9 cellular contexts compared by ENCODE assay signal in the genomic region with DNA sequence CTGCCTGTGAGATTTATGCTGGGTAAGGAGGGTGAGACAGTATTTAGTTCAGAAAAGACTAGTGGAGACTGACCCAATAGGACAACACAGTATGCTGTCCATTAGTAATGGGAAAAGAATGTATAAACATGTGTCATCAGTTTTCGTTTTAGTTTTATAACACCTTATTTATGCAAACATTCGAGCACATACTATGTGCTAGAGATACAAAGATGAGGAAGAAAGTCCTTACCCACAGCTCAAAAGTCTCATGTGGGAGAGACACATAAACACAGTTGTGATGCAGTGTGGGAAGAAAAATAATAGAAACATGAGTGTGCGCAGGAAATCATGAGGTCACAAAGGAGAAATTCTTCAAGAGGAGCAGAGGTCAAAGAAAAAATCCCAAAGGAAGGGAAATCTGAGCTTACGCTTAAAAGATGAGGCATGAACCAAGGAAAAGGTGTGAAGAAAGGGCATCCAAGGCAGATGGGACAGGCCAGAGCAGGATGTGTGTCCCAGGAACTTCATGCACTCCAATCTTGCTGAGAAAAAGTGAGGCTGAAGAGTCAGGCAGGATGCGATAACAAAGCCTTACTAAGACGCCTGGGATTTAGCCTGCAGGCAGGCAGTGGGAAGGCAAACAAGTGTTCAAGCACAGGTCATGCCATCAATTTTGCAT. TPM values are rescaled to one million over a fixed set of nuclear protein-coding genes. Genes with fewer than 3 reads are reported as not detected.
DNase-seq lines count a peak whose midpoint lies in the region; ATAC-seq and FAIRE-seq lines count a peak whose summit lies in the region.
"Had no signal": no experiment of that assay in that cellular context is flagged by ENCODE, and none has a peak within 500 bp of the region (broad histone marks: within the 10 kb centered on the region; RNA-seq: fewer than 3 reads in every experiment).

No MANE protein-coding gene starts in this region.

- H2BK15ac ChIP-seq in mesenchymal stem cell (ENCODE audit: low read depth, poor library complexity, severe bottlenecking): no peak overlapping the region

- H3K36me3 ChIP-seq in ectodermal cell (ENCODE audit: control insufficient read depth, insufficient read depth, low read length): peaks cover 21% of the 10 kb centered on the region
- H3K36me3 ChIP-seq in mesenchymal stem cell (ENCODE audit: control insufficient read depth in 1 of 2, insufficient read depth in 2 of 2, low read depth in 1 of 2, low read length in 2 of 2): peaks cover 10 to 31% of the 10 kb centered on the region in 2 experiments

- H3K4me2 ChIP-seq in mesenchymal stem cell (ENCODE audit: low read length, poor library complexity, severe bottlenecking): peak overlapping the region; percentile 12

- H3K14ac ChIP-seq in mesenchymal stem cell (ENCODE audit: low read length in 2 of 2): no peak overlapping the region

- peak overlapping the region; percentile 37 to 61 for H2BK12ac ChIP-seq in mesenchymal stem cell (ENCODE audit: low read length in 2 of 2)

- H3K9me3 ChIP-seq in ectodermal cell (ENCODE audit: control insufficient read depth, low read length): no peaks in the 10 kb centered on the region
- no peaks in the 10 kb centered on the region for H3K9me3 ChIP-seq in mesenchymal stem cell (ENCODE audit: control insufficient read depth, low read length)

- no peak overlapping the region for H2AK5ac ChIP-seq in mesenchymal stem cell (ENCODE audit: low read length, severe bottlenecking)

- H3K27me3 ChIP-seq in ectodermal cell (ENCODE audit: control insufficient read depth, insufficient read depth, low read length, poor library complexity, severe bottlenecking): no peaks in the 10 kb centered on the region
- H3K27me3 ChIP-seq in mesenchymal stem cell (ENCODE audit: control insufficient read depth in 1 of 2, insufficient read depth in 1 of 2, low read length in 2 of 2): no peaks in the 10 kb centered on the region

- H4K8ac ChIP-seq in mesenchymal stem cell (ENCODE audit: low read length): no peak overlapping the region

- H2AFZ ChIP-seq in mesenchymal stem cell (ENCODE audit: low read depth, low read length): no peak overlapping the region

- H2BK120ac ChIP-seq in mesenchymal stem cell (ENCODE audit: low read depth, low read length): peak overlapping the region; percentile 54

- H3K4me1 ChIP-seq in ectodermal cell (ENCODE audit: control insufficient read depth, insufficient read depth, low read length): no peaks in the 10 kb centered on the region
- peaks cover 8% of the 10 kb centered on the region for H3K4me1 ChIP-seq in mesenchymal stem cell (ENCODE audit: control insufficient read depth, insufficient read depth, low read depth, low read length)

- DNase-seq in 8988T (peak; percentile 33), HTR-8/SVneo (ENCODE audit: insufficient read length, low spot score) (peak; percentile 69), mesenchymal stem cell (peak; percentile 96), Right ventricle myocardium inferior (ENCODE audit: missing footprints) (no peak), NCI-H1436 treated with DMSO at 0.1 percent for 48 hours (lab: John Stamatoyannopoulos, UW) (no peak)

- H3K4ac ChIP-seq in mesenchymal stem cell (ENCODE audit: low read depth in 1 of 2, low read length in 2 of 2): peak overlapping the region in 1 of 2 experiments; percentile 47

- 87 to 91% methylated on average over 5 to 6 of the region's 6 CpGs for WGBS in ectodermal cell, 2 experiments
- WGBS in mesenchymal stem cell: under 1% methylated on average over 5 of the region's 6 CpGs

- intact Hi-C loops in Right ventricle myocardium inferior (cut with DNase I): no loop called here

- peak overlapping the region; percentile 61 to 68 for H3K18ac ChIP-seq in mesenchymal stem cell (ENCODE audit: low read depth in 1 of 2, low read length in 2 of 2)

- ATAC-seq in GM18517 (IDR thresholded peaks at IDR 0.05; ENCODE audit: unreplicated experiment) (no peak), HG03108 (IDR thresholded peaks at IDR 0.05; ENCODE audit: unreplicated experiment) (no peak), Right ventricle myocardium inferior (no peak)

- peak; percentile 38 for FAIRE-seq in HTR-8/SVneo (lab: Jason Lieb, UNC)
- FAIRE-seq: colon had no signal

- H3K4me3 ChIP-seq in ectodermal cell (ENCODE audit: insufficient read depth, low read depth, low read length) (no peak overlapping the region), mesenchymal stem cell (ENCODE audit: insufficient read depth in 1 of 2, low read depth in 1 of 2, low read length in 2 of 2) (no peak overlapping the region)

- no peak overlapping the region for H2BK5ac ChIP-seq in mesenchymal stem cell (ENCODE audit: low read depth, low read length, poor library complexity, severe bottlenecking)

- H3K9ac ChIP-seq in mesenchymal stem cell (ENCODE audit: low read length): peak overlapping the region; percentile 67

- H3K23ac ChIP-seq in mesenchymal stem cell (ENCODE audit: low read length in 2 of 2): no peak overlapping the region

- H3K27ac ChIP-seq in ectodermal cell (ENCODE audit: insufficient read depth, low read depth, low read length, poor library complexity, severe bottlenecking) (peak overlapping the region; percentile 36), mesenchymal stem cell (ENCODE audit: low read length, poor library complexity, severe bottlenecking) (peak overlapping the region; percentile 93)

- H4K91ac ChIP-seq in mesenchymal stem cell (ENCODE audit: low read length): peak overlapping the region; percentile 87

- peaks cover 19% of the 10 kb centered on the region for H3K79me1 ChIP-seq in mesenchymal stem cell (replicated peaks; ENCODE audit: low read length, poor library complexity, severe bottlenecking)

RNA-seq across cellular contexts. Expression of a gene that starts 8.1 kb away (rescaled TPM):
- polyA plus RNA-seq in ectodermal cell (2013, experiment 1 of 4): 45.4 TPM
- polyA plus RNA-seq in ectodermal cell (2013, experiment 2 of 4): 45.5 TPM
- polyA plus RNA-seq in ectodermal cell (2013, experiment 3 of 4): 41.3 TPM
- polyA plus RNA-seq in ectodermal cell (2013, experiment 4 of 4): 46.5 TPM
- polyA plus RNA-seq in mesenchymal stem cell (2013, experiment 1 of 2): 13.1 TPM
- 13.2 TPM for polyA plus RNA-seq in mesenchymal stem cell (2013, experiment 2 of 2)
- total RNA-seq in Right ventricle myocardium inferior: 14.7 TPM

Comparison
In these comparisons a context has a peak if more than half of its experiments do, and no peak if none do; other contexts are left out.
1. DNase-seq: peak in 8988T (single experiment), HTR-8/SVneo (single experiment) and mesenchymal stem cell (single experiment); none in Right ventricle myocardium inferior (single experiment) and NCI-H1436 treated with DMSO at 0.1 percent for 48 hours (single experiment).